In genomic region chr11:2387266-2387982, GRCh38 we compare ENCODE assay signal across 8 cellular contexts. TPM values are rescaled to one million over a fixed set of nuclear protein-coding genes. Genes with fewer than 3 reads are reported as not detected.
A peak's percentile ranks its signal among the peaks of the same experiment; 100 is the strongest.
DNase-seq lines count a peak whose midpoint lies in the region; ATAC-seq and TF ChIP-seq lines count a peak whose summit lies in the region.

No MANE protein-coding gene starts in this region.

- CTCF ChIA-PET in activated naive CD4-positive, alpha-beta T cell treated with anti-CD3 and anti-CD28 coated beads for 36 hours (lab: Charles Lee): interaction anchor here (1.0 to 2.9 kb wide), 3 partner anchors 14 to 82 kb away, joined by 3 to 16 read pairs (median 4); partner anchors contain the start of gene TSSC4

- H3K4me1 Mint-ChIP-seq in activated naive CD4-positive, alpha-beta T cell treated with anti-CD3 and anti-CD28 coated beads, Interleukin-2, amount 50 U/mL, for 24 hours: peaks cover 58% of the 10 kb centered on the region
- peaks cover 47% of the 10 kb centered on the region for H3K4me1 Mint-ChIP-seq in activated naive CD4-positive, alpha-beta T cell treated with anti-CD3 and anti-CD28 coated beads for 36 hours (ENCODE audit: low read depth)

- TF ChIP-seq CTCF in upper lobe of right lung (IDR thresholded peaks at IDR 0.05): no peak

- H3K4me3 ChIP-seq in upper lobe of right lung: no peak overlapping the region
- no peak overlapping the region for H3K4me3 ChIP-seq in MG63

- no peaks in the 10 kb centered on the region for H3K9me3 Mint-ChIP-seq in activated naive CD4-positive, alpha-beta T cell treated with anti-CD3 and anti-CD28 coated beads, Interleukin-2, amount 50 U/mL, for 24 hours
- no peaks in the 10 kb centered on the region for H3K9me3 Mint-ChIP-seq in activated naive CD4-positive, alpha-beta T cell treated with anti-CD3 and anti-CD28 coated beads for 36 hours

- no peak overlapping the region for H3K4me3 Mint-ChIP-seq in activated naive CD4-positive, alpha-beta T cell treated with anti-CD3 and anti-CD28 coated beads, Interleukin-2, amount 50 U/mL, for 24 hours
- no peak overlapping the region for H3K4me3 Mint-ChIP-seq in activated naive CD4-positive, alpha-beta T cell treated with anti-CD3 and anti-CD28 coated beads for 36 hours

- DNase-seq in activated naive CD4-positive, alpha-beta T cell treated with anti-CD3 and anti-CD28 coated beads for 36 hours: no peak
- DNase-seq in astrocyte of the hippocampus (ENCODE audit: low read depth, low spot score): peak; percentile 77
- peak; percentile 33 to 51 for DNase-seq in lung microvascular endothelial cell (ENCODE audit: low read depth in 2 of 2)
- DNase-seq in upper lobe of right lung: no peak
- no peak for DNase-seq in MG63
- DNase-seq in ACHN: no peak

- peaks cover 81% of the 10 kb centered on the region for H3K4me1 ChIP-seq in upper lobe of right lung

- H3K27me3 Mint-ChIP-seq in activated naive CD4-positive, alpha-beta T cell treated with anti-CD3 and anti-CD28 coated beads, Interleukin-2, amount 50 U/mL, for 24 hours: no peaks in the 10 kb centered on the region
- H3K27me3 Mint-ChIP-seq in activated naive CD4-positive, alpha-beta T cell treated with anti-CD3 and anti-CD28 coated beads for 36 hours (ENCODE audit: low read depth): no peaks in the 10 kb centered on the region

- no peaks in the 10 kb centered on the region for H3K36me3 Mint-ChIP-seq in activated naive CD4-positive, alpha-beta T cell treated with anti-CD3 and anti-CD28 coated beads, Interleukin-2, amount 50 U/mL, for 24 hours
- H3K36me3 Mint-ChIP-seq in activated naive CD4-positive, alpha-beta T cell treated with anti-CD3 and anti-CD28 coated beads for 36 hours (ENCODE audit: low read depth): peaks cover 2% of the 10 kb centered on the region

- H3K36me3 ChIP-seq in upper lobe of right lung: peaks cover 27% of the 10 kb centered on the region
- peaks cover 59% of the 10 kb centered on the region for H3K36me3 ChIP-seq in MG63

- H3K27ac Mint-ChIP-seq in activated naive CD4-positive, alpha-beta T cell treated with anti-CD3 and anti-CD28 coated beads, Interleukin-2, amount 50 U/mL, for 24 hours: peak overlapping the region; percentile 17
- no peak overlapping the region for H3K27ac Mint-ChIP-seq in activated naive CD4-positive, alpha-beta T cell treated with anti-CD3 and anti-CD28 coated beads for 36 hours

- H3K9me3 ChIP-seq in upper lobe of right lung (no peaks in the 10 kb centered on the region), MG63 (no peaks in the 10 kb centered on the region)

- in situ Hi-C loops in ACHN (cut with HindIII; ENCODE audit: low pct_ligation_motif_present, low pct_unique_long_range_greater_than_20kb, low sequenced_read_pairs): no loop called here

- ATAC-seq in upper lobe of right lung (no peak), GM19351 (IDR thresholded peaks at IDR 0.05; ENCODE audit: unreplicated experiment) (no peak)

- H3K27me3 ChIP-seq in upper lobe of right lung: no peaks in the 10 kb centered on the region
- no peaks in the 10 kb centered on the region for H3K27me3 ChIP-seq in MG63

- intact Hi-C loops in activated naive CD4-positive, alpha-beta T cell treated with anti-CD3 and anti-CD28 coated beads for 36 hours (cut with micrococcal nuclease): no loop called here
- intact Hi-C loops in upper lobe of right lung (cut with DNase I): no loop called here

- H3K27ac ChIP-seq in upper lobe of right lung: peak overlapping the region; percentile 65

RNA-seq across cellular contexts. Expression of gene CD81, which starts 10.3 kb away (rescaled TPM):
- 100 to 1,000 TPM; 127 to 128 TPM for total RNA-seq in activated naive CD4-positive, alpha-beta T cell treated with anti-CD3 and anti-CD28 coated beads for 36 hours
- 140 and 212 TPM in 2 replicates for total RNA-seq in lung microvascular endothelial cell
- 801 TPM for total RNA-seq in upper lobe of right lung
- 141 and 182 TPM in 2 replicates for total RNA-seq in MG63 (2014; rRNA removed; shearing (Covaris generic); ENCODE audit: low replicate concordance)

RNA-seq across cellular contexts. Expression of gene TSSC4, which starts 13.1 kb away (rescaled TPM):
- total RNA-seq in activated naive CD4-positive, alpha-beta T cell treated with anti-CD3 and anti-CD28 coated beads for 36 hours: 10 to 100 TPM; 41.9 to 42.0 TPM
- total RNA-seq in lung microvascular endothelial cell (36.8 and 57.3 TPM in 2 replicates), upper lobe of right lung (40.6 TPM)
- 58.7 and 90.1 TPM in 2 replicates for total RNA-seq in MG63 (2014; rRNA removed; shearing (Covaris generic); ENCODE audit: low replicate concordance)

RNA-seq across cellular contexts. Expression of gene TRPM5, which starts 56.9 kb away (rescaled TPM):
- not detected for total RNA-seq in activated naive CD4-positive, alpha-beta T cell treated with anti-CD3 and anti-CD28 coated beads for 36 hours
- not detected in 2 replicates for total RNA-seq in lung microvascular endothelial cell
- total RNA-seq in upper lobe of right lung: not detected
- not detected in 2 replicates for total RNA-seq in MG63 (2014; rRNA removed; shearing (Covaris generic); ENCODE audit: low replicate concordance)

RNA-seq across cellular contexts. Expression of gene KCNQ1, which starts 57.4 kb away (rescaled TPM):
- 10 to 100 TPM; 10.6 to 10.8 TPM for total RNA-seq in activated naive CD4-positive, alpha-beta T cell treated with anti-CD3 and anti-CD28 coated beads for 36 hours
- total RNA-seq in lung microvascular endothelial cell (under 0.01 TPM in 1 of 2 replicates, not detected in the other), upper lobe of right lung (52.9 TPM)
- not detected in 2 replicates for total RNA-seq in MG63 (2014; rRNA removed; shearing (Covaris generic); ENCODE audit: low replicate concordance)

Comparison
In these comparisons a context has a peak if more than half of its experiments do, and no peak if none do; other contexts are left out.
1. DNase-seq: peak in astrocyte of the hippocampus (single experiment) and lung microvascular endothelial cell (2 of 2); none in activated naive CD4-positive, alpha-beta T cell treated with anti-CD3 and anti-CD28 coated beads for 36 hours (single experiment), upper lobe of right lung (single experiment), MG63 (single experiment) and ACHN (single experiment).